1 cellular context compared by ENCODE assay signal in the genomic region with DNA sequence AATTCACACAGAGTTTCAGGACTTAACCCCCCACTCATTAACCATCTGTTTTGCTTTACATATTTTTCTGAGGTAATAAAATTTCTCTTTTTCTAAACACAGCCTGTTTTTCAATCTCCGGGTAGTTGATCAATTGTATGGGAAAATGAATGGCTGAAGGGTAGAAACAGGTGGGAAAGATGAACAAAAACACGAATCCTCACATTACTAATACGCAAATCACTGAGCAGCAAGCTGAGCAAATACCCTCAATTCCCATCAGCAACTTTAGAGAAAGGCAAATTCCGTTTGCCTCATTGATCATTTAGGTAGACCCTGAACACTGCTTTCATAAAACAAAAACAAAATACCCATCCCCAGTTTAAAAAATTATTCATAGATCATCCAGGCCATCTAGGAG.
TF ChIP-seq lines count a peak whose summit lies in the region.

No MANE protein-coding gene starts in this region.

TF ChIP-seq in HCT116, 20 proteins besides CTCF, POLR2A, EP300 and RAD21:
- TF ChIP-seq EGR1 (IDR thresholded peaks at IDR 0.05; ENCODE audit: low read depth) (no peak), ZFX (IDR thresholded peaks at IDR 0.05) (no peak), SIN3A (IDR thresholded peaks at IDR 0.05; ENCODE audit: low read depth) (no peak)
- TF ChIP-seq, protein P1, sequence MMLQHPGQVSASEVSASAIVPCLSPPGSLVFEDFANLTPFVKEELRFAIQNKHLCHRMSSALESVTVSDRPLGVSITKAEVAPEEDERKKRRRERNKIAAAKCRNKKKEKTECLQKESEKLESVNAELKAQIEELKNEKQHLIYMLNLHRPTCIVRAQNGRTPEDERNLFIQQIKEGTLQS (IDR thresholded peaks at IDR 0.05) = no peak
- TF ChIP-seq, protein P2, sequence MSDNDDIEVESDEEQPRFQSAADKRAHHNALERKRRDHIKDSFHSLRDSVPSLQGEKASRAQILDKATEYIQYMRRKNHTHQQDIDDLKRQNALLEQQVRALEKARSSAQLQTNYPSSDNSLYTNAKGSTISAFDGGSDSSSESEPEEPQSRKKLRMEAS (IDR thresholded peaks at IDR 0.05) = no peak
